ENCODE assay signal across 30 cellular contexts in genomic region chr7:153027904-153028303, GRCh38.
"Had no signal": no experiment of that assay in that cellular context is flagged by ENCODE, and none has a peak within 500 bp of the region (broad histone marks: within the 10 kb centered on the region; RNA-seq: fewer than 3 reads in every experiment).

No MANE protein-coding gene starts in this region.

- DNase-seq: activated effector memory CD4-positive, alpha-beta T cell treated with anti-CD3 and anti-CD28 coated beads, Interleukin-2, amount 50 U/mL, for 16 hours; activated effector memory CD4-positive, alpha-beta T cell treated with Interleukin-2 at 50 U/mL for 16 hours; activated gamma-delta T cell; activated gamma-delta T cell treated with Interleukin-2 at 50 U/mL for 16 hours; activated naive CD4-positive, alpha-beta T cell; activated naive CD4-positive, alpha-beta T cell treated with anti-CD3 and anti-CD28 coated beads for 36 hours; activated naive CD4-positive, alpha-beta T cell treated with anti-CD3 and anti-CD28 coated beads, Interleukin-2, amount 10 ng/mL, durations not matched to agents 7 days and 5 days; activated naive CD4-positive, alpha-beta T cell treated with anti-CD3 and anti-CD28 coated beads, Interleukin-2, amount 50 U/mL, for 16 hours; activated naive CD4-positive, alpha-beta T cell treated with Interleukin-2 at 50 U/mL for 16 hours; activated naive CD8-positive, alpha-beta T cell treated with anti-CD3 and anti-CD28 coated beads for 36 hours; activated naive CD8-positive, alpha-beta T cell treated with anti-CD3 and anti-CD28 coated beads, Interleukin-2, amount 10 ng/mL, durations not matched to agents 7 days and 5 days; activated naive CD8-positive, alpha-beta T cell treated with anti-CD3 and anti-CD28 coated beads, Interleukin-2, amount 50 U/mL, for 24 hours; activated T-cell treated with anti-CD3 and anti-CD28 coated beads, Interleukin-2, amount 50 U/mL, for 1 hour; activated T-cell treated with anti-CD3 and anti-CD28 coated beads, Interleukin-2, amount 50 U/mL, for 24 hours; activated T-cell treated with anti-CD3 and anti-CD28 coated beads, Interleukin-2, amount 50 U/mL, for 4 hours; activated T-cell treated with anti-CD3 and anti-CD28 coated beads, Interleukin-2, amount 50 U/mL, for 48 hours; activated T-cell treated with anti-CD3 and anti-CD28 coated beads, Interleukin-2, amount 50 U/mL, for 72 hours; adrenal gland; amniotic stem cell; amygdala; anterior cingulate cortex; aorta; body of pancreas; brain microvascular endothelial cell; caudate nucleus; central memory CD4-positive, alpha-beta T cell; cerebellar nuclear complex had no signal

- H3K27ac ChIP-seq: adrenal gland, ascending aorta, body of pancreas, brain microvascular endothelial cell, breast epithelium, cardiac muscle cell had no signal

- H3K4me3 ChIP-seq: adrenal gland, ascending aorta, body of pancreas, breast epithelium, cardiac muscle cell had no signal
